Comparison of ENCODE assay signal across 17 cellular contexts in the genomic region with DNA sequence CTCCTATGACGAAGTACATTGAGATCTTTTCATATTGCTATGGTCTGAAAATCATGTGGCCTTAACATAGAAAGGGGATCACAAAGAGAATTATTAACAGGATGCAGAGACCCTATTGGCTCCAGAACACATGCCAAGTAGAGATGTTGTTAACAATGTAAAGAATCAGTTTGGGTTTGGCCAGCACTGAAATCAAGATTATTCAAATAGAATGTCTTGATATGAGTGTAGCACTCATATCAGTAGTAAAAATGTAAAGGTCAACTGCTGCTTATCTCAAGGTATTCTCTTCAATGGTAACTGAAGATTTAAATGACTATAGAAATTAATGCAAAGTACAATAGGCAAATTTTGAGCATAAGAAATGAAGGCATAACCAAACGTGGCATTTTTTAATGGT.
"Had no signal": no experiment of that assay in that cellular context is flagged by ENCODE, and none has a peak within 500 bp of the region (broad histone marks: within the 10 kb centered on the region; RNA-seq: fewer than 3 reads in every experiment).

No MANE protein-coding gene starts in this region.

- ATAC-seq: activated T-helper 17 cell treated with anti-CD3 and anti-CD28 coated beads, Interleukin-2, amount 50 U/mL, for 72 hours; heart right ventricle; left colon; pancreas; right cardiac atrium; WTC11 had no signal

- DNase-seq: activated naive CD4-positive, alpha-beta T cell; activated T-cell treated with anti-CD3 and anti-CD28 coated beads, Interleukin-2, amount 50 U/mL, for 1 hour; adrenal gland; central memory CD4-positive, alpha-beta T cell; dermis blood vessel endothelial cell; effector CD8-positive, alpha-beta T cell; foreskin fibroblast; heart right ventricle; islet precursor cell; left colon; pancreas; right cardiac atrium; stimulated activated CD4-positive, alpha-beta T cell treated with anti-CD3 and anti-CD28 coated beads, Interleukin-4, amount 100 ng/mL, for 4 hours; substantia nigra; tibial artery had no signal
